ENCODE assay signal across 16 cellular contexts in genomic region chr1:175792126-175792525, GRCh38. TPM values are rescaled to one million over a fixed set of nuclear protein-coding genes. Genes with fewer than 3 reads are reported as not detected.
"Had no signal": no experiment of that assay in that cellular context is flagged by ENCODE, and none has a peak within 500 bp of the region (broad histone marks: within the 10 kb centered on the region; RNA-seq: fewer than 3 reads in every experiment).

No MANE protein-coding gene starts in this region.

- DNase-seq: activated CD4-positive, alpha-beta T cell treated with anti-CD3 and anti-CD28 coated beads for 48 hours; activated naive CD4-positive, alpha-beta T cell treated with Interleukin-2 at 50 U/mL for 16 hours; activated naive CD8-positive, alpha-beta T cell treated with anti-CD3 and anti-CD28 coated beads, Interleukin-2, amount 50 U/mL, for 24 hours; hippocampal formation; lower lobe of right lung; midbrain; pancreas; stimulated activated CD4-positive, alpha-beta T cell treated with anti-CD3 and anti-CD28 coated beads, Interleukin-15, amount 100 ng/mL, for 24 hours; stimulated activated CD4-positive, alpha-beta T cell treated with anti-CD3 and anti-CD28 coated beads, Interleukin-4, amount 100 ng/mL, for 4 hours; stomach had no signal

- ATAC-seq: activated naive CD8-positive, alpha-beta T cell treated with anti-CD3 and anti-CD28 coated beads, Interleukin-2, amount 50 U/mL, for 24 hours; esophagus mucosa; lower lobe of right lung had no signal

- H3K4me1 ChIP-seq: lower lobe of right lung, pancreas, stomach had no signal

- H3K4me3 ChIP-seq: lower lobe of right lung, pancreas, stomach had no signal

- H3K27me3 ChIP-seq: pancreas had no signal

- FAIRE-seq: astrocyte, endometrium, pancreas, urothelium cell line had no signal

- H3K27ac ChIP-seq: lower lobe of right lung, pancreas, stomach had no signal

- H3K9me3 ChIP-seq: lower lobe of right lung, pancreas, stomach had no signal

- H3K36me3 ChIP-seq: lower lobe of right lung, pancreas, stomach had no signal

RNA-seq across cellular contexts. Expression of gene TNR, which starts 48.7 kb away (rescaled TPM):
- total RNA-seq: activated T-helper 1 cell treated with anti-CD3 and anti-CD28 coated beads, Interleukin-12 subunit alpha, Interleukin-12 subunit beta, Interleukin-2, Interleukin-4 antibody, amounts not matched to agents 30 ng/mL and 10 ng/mL and 1 ng/mL, durations not matched to agents 14 hours and 24 hours and 36 hours; astrocyte; renal cortical epithelial cell had no signal
- polyA plus RNA-seq: stomach had no signal
